In genomic region chr16:81841709-81842108, GRCh38 we compare ENCODE assay signal across 15 cellular contexts.
DNase-seq lines count a peak whose midpoint lies in the region; ATAC-seq, FAIRE-seq and TF ChIP-seq lines count a peak whose summit lies in the region.
"Had no signal": no experiment of that assay in that cellular context is flagged by ENCODE, and none has a peak within 500 bp of the region (broad histone marks: within the 10 kb centered on the region; RNA-seq: fewer than 3 reads in every experiment).

No MANE protein-coding gene starts in this region.

- CTCF ChIA-PET in CD8-positive, alpha-beta memory T cell (lab: Charles Lee), result interaction anchor here (1.1 to 2.0 kb wide), 6 partner anchors 12 to 62 kb away, joined by 3 to 11 read pairs (median 5); partner anchors contain the start of gene PLCG2
- CTCF ChIA-PET in OCI-LY7 (lab: Charles Lee; ENCODE audit: unreplicated experiment), result interaction anchor here (0.8 to 1.4 kb wide), 3 partner anchors 13 to 60 kb away, joined by 3 read pairs; no protein-coding TSS in a partner anchor

- H3K4me1 Mint-ChIP-seq in CD8-positive, alpha-beta memory T cell, result peaks cover 29 to 51% (median 36%) of the 10 kb centered on the region in 3 donors
- H3K4me1 Mint-ChIP-seq in activated T-helper 2 cell treated with anti-CD3 and anti-CD28 coated beads, Interferon-gamma antibody, Interleukin-2, Interleukin-4, amounts not matched to agents 10 μg/mL and 5 μg/mL and 100 μg/mL, durations not matched to agents 14 hours and 24 hours and 36 hours (ENCODE audit: low read depth), result peaks cover 5% of the 10 kb centered on the region
- H3K4me1 Mint-ChIP-seq: brain had no signal

- TF ChIP-seq POLR2A in H54 (IDR thresholded peaks at IDR 0.05; ENCODE audit: low read depth, low read length), result no peak

- no peaks in the 10 kb centered on the region for H3K27me3 Mint-ChIP-seq in CD8-positive, alpha-beta memory T cell
- peaks cover 4% of the 10 kb centered on the region for H3K27me3 Mint-ChIP-seq in activated T-helper 2 cell treated with anti-CD3 and anti-CD28 coated beads, Interferon-gamma antibody, Interleukin-2, Interleukin-4, amounts not matched to agents 10 μg/mL and 5 μg/mL and 100 μg/mL, durations not matched to agents 14 hours and 24 hours and 36 hours (ENCODE audit: low read depth)

- no peaks in the 10 kb centered on the region for H3K9me2 ChIP-seq in OCI-LY7 (ENCODE audit: insufficient read depth, low read length)

- no peaks in the 10 kb centered on the region for H3K36me3 Mint-ChIP-seq in CD8-positive, alpha-beta memory T cell
- no peaks in the 10 kb centered on the region for H3K36me3 Mint-ChIP-seq in activated T-helper 2 cell treated with anti-CD3 and anti-CD28 coated beads, Interferon-gamma antibody, Interleukin-2, Interleukin-4, amounts not matched to agents 10 μg/mL and 5 μg/mL and 100 μg/mL, durations not matched to agents 14 hours and 24 hours and 36 hours (ENCODE audit: low read depth)
- H3K36me3 Mint-ChIP-seq: brain had no signal

- H3K4me1 ChIP-seq in CD8-positive, alpha-beta memory T cell (ENCODE audit: insufficient read depth, low read length), result no peaks in the 10 kb centered on the region
- H3K4me1 ChIP-seq in OCI-LY7 (ENCODE audit: insufficient read depth, low read length, poor library complexity, severe bottlenecking), result peaks cover 76% of the 10 kb centered on the region
- H3K4me1 ChIP-seq: Caco-2 had no signal

- no peaks in the 10 kb centered on the region for H3K27me3 ChIP-seq in CD8-positive, alpha-beta memory T cell (ENCODE audit: insufficient read depth, low read length, poor library complexity, severe bottlenecking)

- H3K4me3 Mint-ChIP-seq in CD8-positive, alpha-beta memory T cell, result peak overlapping the region; percentile 37 to 92 (median 71)
- H3K4me3 Mint-ChIP-seq in activated T-helper 2 cell treated with anti-CD3 and anti-CD28 coated beads, Interferon-gamma antibody, Interleukin-2, Interleukin-4, amounts not matched to agents 10 μg/mL and 5 μg/mL and 100 μg/mL, durations not matched to agents 14 hours and 24 hours and 36 hours (ENCODE audit: low read depth), result no peak overlapping the region
- H3K4me3 Mint-ChIP-seq: brain, GM23338 had no signal

- no peaks in the 10 kb centered on the region for H3K36me3 ChIP-seq in CD8-positive, alpha-beta memory T cell (ENCODE audit: insufficient read depth, low read length)
- peaks cover 86% of the 10 kb centered on the region for H3K36me3 ChIP-seq in OCI-LY7 (ENCODE audit: insufficient read depth, low read length)

- no peak overlapping the region for H2AFZ ChIP-seq in OCI-LY7 (ENCODE audit: low read length)
- H2AFZ ChIP-seq: GM23338 had no signal

- H3K4me2 ChIP-seq in OCI-LY7 (ENCODE audit: low read length), result peak overlapping the region; percentile 42
- H3K4me2 ChIP-seq: GM23338, smooth muscle cell had no signal

- peak overlapping the region; percentile 3 for H3K4me3 ChIP-seq in CD8-positive, alpha-beta memory T cell (ENCODE audit: low read length)
- H3K4me3 ChIP-seq in OCI-LY7 (ENCODE audit: low read depth, low read length, poor library complexity, severe bottlenecking), result no peak overlapping the region
- H3K4me3 ChIP-seq: GM23338, lung, smooth muscle cell had no signal

- H3K9me3 ChIP-seq in CD8-positive, alpha-beta memory T cell (ENCODE audit: low read length), result no peaks in the 10 kb centered on the region
- no peaks in the 10 kb centered on the region for H3K9me3 ChIP-seq in OCI-LY7 (ENCODE audit: low read length)
- H3K9me3 ChIP-seq: Caco-2 had no signal

- peak overlapping the region; percentile 74 to 95 (median 86) for H3K27ac Mint-ChIP-seq in CD8-positive, alpha-beta memory T cell
- no peak overlapping the region for H3K27ac Mint-ChIP-seq in activated T-helper 2 cell treated with anti-CD3 and anti-CD28 coated beads, Interferon-gamma antibody, Interleukin-2, Interleukin-4, amounts not matched to agents 10 μg/mL and 5 μg/mL and 100 μg/mL, durations not matched to agents 14 hours and 24 hours and 36 hours
- H3K27ac Mint-ChIP-seq: brain, GM23338 had no signal

- ATAC-seq in GM19025 (IDR thresholded peaks at IDR 0.05; ENCODE audit: low read depth, unreplicated experiment) (peak; percentile 64), HG02973 (IDR thresholded peaks at IDR 0.05; ENCODE audit: unreplicated experiment) (peak; percentile 43)
- ATAC-seq: Right ventricle myocardium inferior had no signal

- H3K27ac ChIP-seq in CD8-positive, alpha-beta memory T cell (ENCODE audit: low read depth, low read length), result peak overlapping the region; percentile 75
- H3K27ac ChIP-seq in OCI-LY7 (ENCODE audit: low read depth, low read length, poor library complexity, severe bottlenecking), result peak overlapping the region; percentile 59

- peak in 4 of 5 donors; percentile 4 to 75 (median 41) for DNase-seq in CD8-positive, alpha-beta memory T cell
- DNase-seq in OCI-LY7 (ENCODE audit: low spot score), result peak; percentile 65
- no peak for DNase-seq in activated T-helper 2 cell treated with anti-CD3 and anti-CD28 coated beads, Interferon-gamma antibody, Interleukin-2, Interleukin-4, amounts not matched to agents 10 μg/mL and 5 μg/mL and 100 μg/mL, durations not matched to agents 14 hours and 24 hours and 36 hours (ENCODE audit: low spot score)
- DNase-seq in AG08396 (ENCODE audit: low spot score), result no peak
- no peak for DNase-seq in activated CD8-positive, alpha-beta memory T cell treated with anti-CD3 and anti-CD28 coated beads for 24 hours
- no peak for DNase-seq in H54 (ENCODE audit: insufficient read length, low spot score)
- DNase-seq: activated CD4-positive, alpha-beta T cell treated with anti-CD3 and anti-CD28 coated beads, Interleukin-2, amount 50 U/mL, for 4 hours; Caco-2 had no signal

- intact Hi-C loops in OCI-LY7 (cut with micrococcal nuclease; ENCODE audit: unreplicated experiment), result no loop called here
- intact Hi-C loops in activated T-helper 2 cell treated with anti-CD3 and anti-CD28 coated beads, Interferon-gamma antibody, Interleukin-2, Interleukin-4, amounts not matched to agents 10 μg/mL and 5 μg/mL and 100 μg/mL, durations not matched to agents 14 hours and 24 hours and 36 hours (cut with micrococcal nuclease), result no loop called here

- peaks cover 97% of the 10 kb centered on the region for H3K79me2 ChIP-seq in OCI-LY7 (ENCODE audit: insufficient read depth, low read depth, low read length)

- H4K20me1 ChIP-seq in OCI-LY7 (ENCODE audit: insufficient read depth, low read length), result peaks cover 10% of the 10 kb centered on the region

- no TSS peak for BruUV-seq in OCI-LY7 (replicated peaks; lab: Mats Ljungman, UMichigan)

- no peaks in the 10 kb centered on the region for H3K9me3 Mint-ChIP-seq in CD8-positive, alpha-beta memory T cell
- H3K9me3 Mint-ChIP-seq in activated T-helper 2 cell treated with anti-CD3 and anti-CD28 coated beads, Interferon-gamma antibody, Interleukin-2, Interleukin-4, amounts not matched to agents 10 μg/mL and 5 μg/mL and 100 μg/mL, durations not matched to agents 14 hours and 24 hours and 36 hours, result no peaks in the 10 kb centered on the region
- H3K9me3 Mint-ChIP-seq: GM23338 had no signal

- FAIRE-seq in H54 (lab: Jason Lieb, UNC), result no peak

- TF ChIP-seq CTCF in OCI-LY7 (conservative IDR thresholded peaks at IDR 0.05; ENCODE audit: low read length), result no peak

- POLR2A ChIA-PET in CD8-positive, alpha-beta memory T cell (lab: Charles Lee), result interaction anchor here (0.6 to 1.2 kb wide), 4 partner anchors 8 to 803 kb away, joined by 3 to 4 read pairs (median 4); no protein-coding TSS in a partner anchor
- POLR2A ChIA-PET in OCI-LY7 (lab: Charles Lee), result interaction anchor here (0.6 to 2.2 kb wide), 10 partner anchors 10 to 411 kb away, joined by 3 to 15 read pairs (median 4); partner anchors contain the start of gene PLCG2

Comparison
In these comparisons a context has a peak if more than half of its experiments do, and no peak if none do; other contexts are left out.
1. DNase-seq: peak in CD8-positive, alpha-beta memory T cell (4 of 5) and OCI-LY7 (single experiment); none in activated T-helper 2 cell treated with anti-CD3 and anti-CD28 coated beads, Interferon-gamma antibody, Interleukin-2, Interleukin-4, amounts not matched to agents 10 μg/mL and 5 μg/mL and 100 μg/mL, durations not matched to agents 14 hours and 24 hours and 36 hours (single experiment), AG08396 (single experiment), activated CD8-positive, alpha-beta memory T cell treated with anti-CD3 and anti-CD28 coated beads for 24 hours (single experiment) and H54 (single experiment).